8 cellular contexts compared by ENCODE assay signal in genomic region chr16:81238296-81239011, GRCh38. TPM values are rescaled to one million over a fixed set of nuclear protein-coding genes. Genes with fewer than 3 reads are reported as not detected.
DNase-seq lines count a peak whose midpoint lies in the region; ATAC-seq, FAIRE-seq and TF ChIP-seq lines count a peak whose summit lies in the region.

BCO1 (plus strand) TSS chr16:81238689; CDS start chr16:81238909, 220 bp downstream.

- H3K9me3 ChIP-seq in AG04450 (ENCODE audit: control insufficient read depth, insufficient read depth, low read length) (no peaks in the 10 kb centered on the region), PC-9 (ENCODE audit: insufficient read depth, low read depth) (no peaks in the 10 kb centered on the region)

- H4K20me1 ChIP-seq in PC-9 (ENCODE audit: insufficient read depth): no peaks in the 10 kb centered on the region

- no peak for ATAC-seq in HG02884 (IDR thresholded peaks at IDR 0.05; ENCODE audit: unreplicated experiment)

- POLR2A ChIA-PET in AG04450 (lab: Yijun Ruan, JAX): interaction anchor here (1.1 kb wide), 1 partner anchor 10 kb away, joined by 3 read pairs; no protein-coding TSS in a partner anchor
- POLR2A ChIA-PET in PC-9 (lab: Charles Lee; ENCODE audit: unreplicated experiment): interaction anchor here (0.6 kb wide), 3 partner anchors 141 to 459 kb away, joined by 4 to 21 read pairs (median 4); no protein-coding TSS in a partner anchor

- no peaks in the 10 kb centered on the region for H3K27me3 ChIP-seq in AG04450 (ENCODE audit: control insufficient read depth, insufficient read depth, low read length)
- no peaks in the 10 kb centered on the region for H3K27me3 ChIP-seq in PC-9 (ENCODE audit: insufficient read depth, low read depth)

- H3K4me3 ChIP-seq in AG04450 (ENCODE audit: low read depth, low read length): peak within 1 kb of the TSS; percentile 55
- H3K4me3 ChIP-seq in PC-9: peak within 1 kb of the TSS; percentile 55; the same call in 1 of the 2 replicates

- H3F3A ChIP-seq in PC-9 (ENCODE audit: insufficient read depth, low read depth): peaks cover 12% of the 10 kb centered on the region

- CTCF ChIA-PET in AG04450 (lab: Charles Lee): interaction anchor here (0.7 to 2.2 kb wide), 4 partner anchors 23 to 234 kb away, joined by 4 to 19 read pairs (median 5); no protein-coding TSS in a partner anchor
- CTCF ChIA-PET in PC-9 (lab: Charles Lee): interaction anchor here (0.6 kb wide), 2 partner anchors 98 to 1836 kb away, joined by 5 read pairs; no protein-coding TSS in a partner anchor

- H3K79me2 ChIP-seq in PC-9 (ENCODE audit: low read depth): no peaks in the 10 kb centered on the region

- intact Hi-C loops in PC-9 (cut with micrococcal nuclease; ENCODE audit: unreplicated experiment): no loop called here

- no peaks in the 10 kb centered on the region for H3K9me2 ChIP-seq in PC-9 (ENCODE audit: insufficient read depth)

- peak within 1 kb of the TSS; percentile 80 for H2AFZ ChIP-seq in PC-9

- peak within 1 kb of the TSS; percentile 93 for H3K4me2 ChIP-seq in PC-9

- H3K36me3 ChIP-seq in PC-9 (ENCODE audit: low read depth): no peaks in the 10 kb centered on the region

- TF ChIP-seq CTCF in AG04450 (IDR thresholded peaks at IDR 0.05; ENCODE audit: low read depth, low read length) (no peak), PC-9 (conservative IDR thresholded peaks at IDR 0.05) (no peak)

- H3K27ac ChIP-seq in AG04450 (ENCODE audit: low read depth, low read length): no peak within 1 kb of the TSS
- peak within 1 kb of the TSS; percentile 43 for H3K27ac ChIP-seq in PC-9

- BruUV-seq in PC-9 (replicated peaks; lab: Mats Ljungman, UMichigan): no TSS peak

- TF ChIP-seq POLR2A in H54 (IDR thresholded peaks at IDR 0.05; ENCODE audit: low read depth, low read length): no peak

- DNase-seq in AG04450 (ENCODE audit: low read depth, low spot score) (peak; percentile 18), H54 (ENCODE audit: insufficient read length, low spot score) (peak; percentile 8), PC-9 (peak; percentile 22 to 78), fibroblast of peridontal ligament (ENCODE audit: extremely low read depth) (peak; percentile 71), pons (ENCODE audit: low spot score) (peak; percentile 8), KG1 (lab: John Stamatoyannopoulos, UW) (no peak)
- DNase-seq in stimulated activated CD4-positive, alpha-beta T cell treated with anti-CD3 and anti-CD28 coated beads, Interleukin-12 subunit alpha, Interleukin-12 subunit beta, amount 100 ng/mL, for 4 hours: no peak

- no peak for FAIRE-seq in H54 (lab: Jason Lieb, UNC)

- peaks cover 17% of the 10 kb centered on the region; the same call in 1 of the 2 replicates for H3K4me1 ChIP-seq in PC-9 (replicated peaks; ENCODE audit: insufficient read depth)

RNA-seq across cellular contexts. Expression of gene BCO1, which starts in this region (rescaled TPM):
- polyA plus RNA-seq in AG04450 (2011; rRNA removed): not detected in 2 replicates
- polyA minus RNA-seq in AG04450 (2011; rRNA and poly(A)+ RNA removed): 0.17 TPM in 1 of 2 replicates, not detected in the other
- 1.4 and 1.5 TPM in 2 replicates for total RNA-seq in PC-9 (2021)

Comparison
In these comparisons a context has a peak if more than half of its experiments do, and no peak if none do; other contexts are left out.
1. Peak in DNase-seq and H3K4me3 ChIP-seq in AG04450; RNA of the gene not detected or under 1 TPM.
2. DNase-seq: peak in H54 (single experiment), PC-9 (2 of 2), fibroblast of peridontal ligament (single experiment) and pons (single experiment); none in stimulated activated CD4-positive, alpha-beta T cell treated with anti-CD3 and anti-CD28 coated beads, Interleukin-12 subunit alpha, Interleukin-12 subunit beta, amount 100 ng/mL, for 4 hours (single experiment) and KG1 (single experiment).